8 cellular contexts compared by ENCODE assay signal in the genomic region with DNA sequence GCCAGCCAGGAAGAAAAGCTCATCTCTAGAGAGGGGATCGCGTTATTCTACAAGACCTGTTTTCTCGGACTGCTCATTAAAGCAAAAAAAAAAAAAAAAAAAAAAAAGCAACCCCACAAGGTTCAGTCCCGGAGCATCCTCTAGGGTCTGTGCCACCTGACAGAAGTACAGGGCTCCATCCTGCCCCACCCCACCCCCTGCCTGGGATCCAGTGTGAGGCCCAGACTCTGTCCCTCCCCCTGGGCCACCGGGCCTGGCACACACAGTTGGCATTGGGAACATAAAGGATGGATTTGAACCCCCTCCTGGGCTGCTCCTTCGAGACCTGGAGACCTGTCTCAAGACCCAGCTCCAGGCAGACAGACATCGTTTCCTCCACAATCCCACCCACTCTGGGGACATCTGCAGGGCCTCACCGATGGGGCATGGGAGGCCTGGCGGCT. TPM values are rescaled to one million over a fixed set of nuclear protein-coding genes. Genes with fewer than 3 reads are reported as not detected.
A peak's percentile ranks its signal among the peaks of the same experiment; 100 is the strongest.
DNase-seq lines count a peak whose midpoint lies in the region; ATAC-seq and TF ChIP-seq lines count a peak whose summit lies in the region.

No MANE protein-coding gene starts in this region.

- peaks cover 44% of the 10 kb centered on the region for H3K4me1 Mint-ChIP-seq in central memory CD8-positive, alpha-beta T cell

- peaks cover 0 to 2% of the 10 kb centered on the region in 2 donors for H3K27me3 ChIP-seq in mucosa of rectum (ENCODE audit: control insufficient read depth in 2 of 2, insufficient read depth in 2 of 2, low read length in 2 of 2)

- no peaks in the 10 kb centered on the region for H3K9me3 Mint-ChIP-seq in central memory CD8-positive, alpha-beta T cell

- ATAC-seq in central memory CD8-positive, alpha-beta T cell (replicated peaks; ENCODE audit: extremely low read depth, poor library complexity, severe bottlenecking), result no peak
- ATAC-seq in GM18519 (IDR thresholded peaks at IDR 0.05; ENCODE audit: low FRiP score, unreplicated experiment) (no peak), HG03139 (IDR thresholded peaks at IDR 0.05; ENCODE audit: unreplicated experiment) (no peak), left lobe of liver (no peak)

- DNase-seq in NCI-H2227 (lab: John Stamatoyannopoulos, UW; ENCODE audit: unreplicated experiment), result peak; percentile 69
- no peak for DNase-seq in central memory CD8-positive, alpha-beta T cell (ENCODE audit: low spot score in 2 of 2)
- DNase-seq in AG20443 (ENCODE audit: low spot score), result no peak
- DNase-seq in left lobe of liver (ENCODE audit: low spot score), result no peak

- H3K27me3 Mint-ChIP-seq in central memory CD8-positive, alpha-beta T cell, result no peaks in the 10 kb centered on the region

- peaks cover 32% of the 10 kb centered on the region for H3K36me3 Mint-ChIP-seq in central memory CD8-positive, alpha-beta T cell (ENCODE audit: insufficient read depth)

- peak overlapping the region; percentile 80 for H3K4me3 Mint-ChIP-seq in central memory CD8-positive, alpha-beta T cell

- H3K27ac Mint-ChIP-seq in central memory CD8-positive, alpha-beta T cell (ENCODE audit: low read depth), result peak overlapping the region; percentile 81

- H3K4me3 ChIP-seq in GM12875 (ENCODE audit: low read depth, low read length), result peak overlapping the region; percentile 86
- peak overlapping the region; percentile 63 to 68 for H3K4me3 ChIP-seq in mucosa of rectum (ENCODE audit: low read length in 2 of 2)

- H3K27ac ChIP-seq in mucosa of rectum (ENCODE audit: low read depth in 2 of 2, low read length in 2 of 2), result peak overlapping the region in 1 of 2 donors; percentile 72

- peak overlapping the region in 1 of 2 donors; percentile 24 for H3K9ac ChIP-seq in mucosa of rectum (ENCODE audit: low read depth in 1 of 2, low read length in 2 of 2)

- no peaks in the 10 kb centered on the region for H3K36me3 ChIP-seq in mucosa of rectum (ENCODE audit: control insufficient read depth in 2 of 2, insufficient read depth in 2 of 2, low read length in 2 of 2)

- H3K4me1 ChIP-seq in mucosa of rectum (ENCODE audit: control insufficient read depth in 2 of 2, insufficient read depth in 2 of 2, low read length in 2 of 2), result peaks cover 13 to 22% of the 10 kb centered on the region in 2 donors

- H3K9me3 ChIP-seq in mucosa of rectum (ENCODE audit: control insufficient read depth in 2 of 2, low read length in 2 of 2), result no peaks in the 10 kb centered on the region

- TF ChIP-seq CTCF in GM12875 (IDR thresholded peaks at IDR 0.05; ENCODE audit: borderline replicate concordance, insufficient read depth, low read depth, low read length), result no peak

RNA-seq across cellular contexts. Expression of gene ORAI2, which starts 0.7 kb away (rescaled TPM):
- 1.9 TPM for total RNA-seq in left lobe of liver

RNA-seq across cellular contexts. Expression of gene ALKBH4, which starts 30.6 kb away (rescaled TPM):
- 8.3 TPM for total RNA-seq in left lobe of liver

RNA-seq across cellular contexts. Expression of gene LRWD1, which starts 30.7 kb away (rescaled TPM):
- 16.4 TPM for total RNA-seq in left lobe of liver

RNA-seq across cellular contexts. Expression of gene PRKRIP1, which starts 37.9 kb away (rescaled TPM):
- total RNA-seq in left lobe of liver, result 10.8 TPM

RNA-seq across cellular contexts. Expression of gene POLR2J, which starts 44.7 kb away (rescaled TPM):
- 29.9 TPM for total RNA-seq in left lobe of liver
